ENCODE assay signal across 8 cellular contexts in genomic region chr14:24080888-24081738, GRCh38. TPM values are rescaled to one million over a fixed set of nuclear protein-coding genes. Genes with fewer than 3 reads are reported as not detected.
DNase-seq lines count a peak whose midpoint lies in the region; FAIRE-seq and TF ChIP-seq lines count a peak whose summit lies in the region.

No MANE protein-coding gene starts in this region.

- H3K4me3 ChIP-seq in GM12875 (ENCODE audit: low read depth, low read length): peak overlapping the region; percentile 58
- H3K4me3 ChIP-seq in kidney (ENCODE audit: low read length in 2 of 2): peak overlapping the region; percentile 35 to 56

- H3K27ac ChIP-seq in kidney (ENCODE audit: low read depth in 2 of 2, low read length in 2 of 2): peak overlapping the region; percentile 32 to 76

- H3K4me1 ChIP-seq in kidney (ENCODE audit: control insufficient read depth in 1 of 2, insufficient read depth in 1 of 2, low read depth in 1 of 2, low read length in 2 of 2): peaks cover 5% of the 10 kb centered on the region in 2 donors

- no peaks in the 10 kb centered on the region for H3K36me3 ChIP-seq in kidney (ENCODE audit: control insufficient read depth in 1 of 2, insufficient read depth in 2 of 2, low read length in 2 of 2)

- FAIRE-seq in kidney (lab: Jason Lieb, UNC): no peak

- in situ Hi-C loops in T47D (cut with HindIII; ENCODE audit: low pct_unique_long_range_greater_than_20kb, low sequenced_read_pairs): no loop called here

- TF ChIP-seq CTCF in GM12875 (IDR thresholded peaks at IDR 0.05; ENCODE audit: borderline replicate concordance, insufficient read depth, low read depth, low read length) (no peak), kidney (IDR thresholded peaks at IDR 0.05; ENCODE audit: borderline replicate concordance, extremely low read depth, insufficient read depth) (no peak)

- no peaks in the 10 kb centered on the region for H3K9me3 ChIP-seq in kidney (ENCODE audit: control insufficient read depth in 1 of 2, low read length in 2 of 2)

- CTCF ChIA-PET in HEK293T (lab: Yijun Ruan, JAX): interaction anchor here (0.6 to 3.9 kb wide), 5 partner anchors 10 to 80 kb away, joined by 3 to 36 read pairs (median 13); partner anchors contain the start of genes DCAF11, IRF9 and NRL

- intact Hi-C loops in kidney (cut with DNase I): no loop called here

- POLR2A ChIA-PET in HEK293T (lab: Yijun Ruan, JAX): interaction anchor here (0.8 to 6.4 kb wide), 16 partner anchors 8 to 67 kb away, joined by 3 to 76 read pairs (median 5); partner anchors contain the start of genes CARMIL3, DCAF11, EMC9 and NRL

- DNase-seq in HEK293T (ENCODE audit: extremely low spot score) (peak; percentile 62), NCI-H1092 (lab: John Stamatoyannopoulos, UW) (peak; percentile 35), UCSD-AML1 (lab: John Stamatoyannopoulos, UW; ENCODE audit: unreplicated experiment) (peak; percentile 48), T47D (ENCODE audit: low read depth in 1 of 2, low spot score in 1 of 2) (peak; percentile 64 to 74), kidney (peak; percentile 90), epidermal melanocyte (ENCODE audit: insufficient read length, low spot score) (no peak)
- DNase-seq in stimulated activated CD4-positive, alpha-beta T cell treated with anti-CD3 and anti-CD28 coated beads, Interleukin-15, amount 100 ng/mL, for 24 hours: peak; percentile 86

- peak overlapping the region in 1 of 2 donors; percentile 66 for H3K9ac ChIP-seq in kidney (ENCODE audit: low read length in 2 of 2)

TF ChIP-seq in HEK293T, 16 proteins besides CTCF, POLR2A, EP300 and RAD21:
- peak; percentile 21; the same call in 1 of the 2 replicates for TF ChIP-seq L3MBTL2 (conservative IDR thresholded peaks at IDR 0.05)
- TF ChIP-seq NFRKB (IDR thresholded peaks at IDR 0.05): no peak
- no peak for TF ChIP-seq SUZ12 (IDR thresholded peaks at IDR 0.05)
- TF ChIP-seq HDGF (IDR thresholded peaks at IDR 0.05; ENCODE audit: borderline replicate concordance): no peak
TF ChIP-seq in HEK293T: peak in this region for 1.

RNA-seq across cellular contexts. Expression of gene CPNE6, which starts 9.8 kb away (rescaled TPM):
- 0.19 TPM for total RNA-seq in kidney
- polyA plus RNA-seq in kidney (ENCODE audit: insufficient read depth, low read depth, low replicate concordance): 3.4 TPM

RNA-seq across cellular contexts. Expression of gene PCK2, which starts 13.0 kb away (rescaled TPM):
- total RNA-seq in kidney: 36.1 TPM
- 140 TPM for polyA plus RNA-seq in kidney (ENCODE audit: insufficient read depth, low read depth, low replicate concordance)

RNA-seq across cellular contexts. Expression of gene CARMIL3, which starts 29.3 kb away (rescaled TPM):
- total RNA-seq in kidney: 1.4 TPM
- polyA plus RNA-seq in kidney (ENCODE audit: insufficient read depth, low read depth, low replicate concordance): 1.5 TPM

RNA-seq across cellular contexts. Expression of gene DCAF11, which starts 33.5 kb away (rescaled TPM):
- total RNA-seq in kidney: 81.1 TPM
- 69.4 TPM for polyA plus RNA-seq in kidney (ENCODE audit: insufficient read depth, low read depth, low replicate concordance)

RNA-seq across cellular contexts. Expression of gene NRL, which starts 33.6 kb away (rescaled TPM):
- 4.9 TPM for total RNA-seq in kidney
- 5.5 TPM for polyA plus RNA-seq in kidney (ENCODE audit: insufficient read depth, low read depth, low replicate concordance)
